18 cellular contexts compared by ENCODE assay signal in the genomic region with DNA sequence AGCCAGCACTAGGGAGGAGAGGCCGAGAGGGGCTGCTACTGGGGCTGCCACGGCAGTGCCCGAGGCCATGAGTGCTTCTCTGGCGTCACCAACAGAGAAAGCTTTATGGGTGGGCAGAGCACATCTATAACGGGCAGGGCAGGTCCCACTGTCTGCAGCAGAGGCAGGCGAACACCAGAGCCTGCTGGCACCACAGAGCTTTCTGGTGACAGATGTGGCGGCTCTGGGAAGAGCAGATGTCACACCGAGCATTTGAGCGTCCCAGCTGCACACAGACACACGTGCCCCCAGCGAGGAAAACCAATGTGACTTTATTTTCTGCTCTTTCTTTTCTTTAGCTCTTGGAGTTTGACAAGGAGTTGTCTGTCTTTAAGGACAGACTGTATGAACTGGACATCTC. TPM values are rescaled to one million over a fixed set of nuclear protein-coding genes. Genes with fewer than 3 reads are reported as not detected.
A peak's percentile ranks its signal among the peaks of the same experiment; 100 is the strongest.
DNase-seq lines count a peak whose midpoint lies in the region; ATAC-seq and TF ChIP-seq lines count a peak whose summit lies in the region.
"Had no signal": no experiment of that assay in that cellular context is flagged by ENCODE, and none has a peak within 500 bp of the region (broad histone marks: within the 10 kb centered on the region; RNA-seq: fewer than 3 reads in every experiment).

No MANE protein-coding gene starts in this region.

- peaks cover 37% of the 10 kb centered on the region for H3K36me3 Mint-ChIP-seq in activated T-cell treated with anti-CD3 and anti-CD28 coated beads, Interleukin-2, amount 50 U/mL, for 24 hours (ENCODE audit: low read depth)

- H3K4me3 ChIP-seq in dorsolateral prefrontal cortex, result peak overlapping the region in 2 of 59 donors; percentile 12 to 15
- H3K4me3 ChIP-seq: SJSA1 had no signal

- no peaks in the 10 kb centered on the region for H3K9me3 Mint-ChIP-seq in activated T-cell treated with anti-CD3 and anti-CD28 coated beads, Interleukin-2, amount 50 U/mL, for 24 hours

- H3K4me3 Mint-ChIP-seq in activated T-cell treated with anti-CD3 and anti-CD28 coated beads, Interleukin-2, amount 50 U/mL, for 24 hours, result no peak overlapping the region

- no peak for TF ChIP-seq CTCF in dorsolateral prefrontal cortex (IDR thresholded peaks at IDR 0.05 in 54 of 56, conservative IDR thresholded peaks at IDR 0.05 in 2 of 56; ENCODE audit: low read depth in 1 of 56, partially characterized antibody in 56 of 56)

- ATAC-seq in HG03442 (IDR thresholded peaks at IDR 0.05; ENCODE audit: unreplicated experiment), result no peak
- ATAC-seq: PC-3 had no signal

- no peaks in the 10 kb centered on the region for H3K27me3 ChIP-seq in dorsolateral prefrontal cortex
- H3K27me3 ChIP-seq: SJSA1 had no signal

- intact Hi-C loops in dorsolateral prefrontal cortex (cut with DNase I), result no loop called here

- peak overlapping the region in 56 of 59 donors; percentile 7 to 89 (median 72) for H3K27ac ChIP-seq in dorsolateral prefrontal cortex
- H3K27ac ChIP-seq: SJSA1 had no signal

- no peak overlapping the region for H3K27ac Mint-ChIP-seq in activated T-cell treated with anti-CD3 and anti-CD28 coated beads, Interleukin-2, amount 50 U/mL, for 24 hours

- no peaks in the 10 kb centered on the region for H3K27me3 Mint-ChIP-seq in activated T-cell treated with anti-CD3 and anti-CD28 coated beads, Interleukin-2, amount 50 U/mL, for 24 hours

- DNase-seq in NCI-H524 (lab: John Stamatoyannopoulos, UW), result peak; percentile 26 to 41
- no peak for DNase-seq in NCI-H524 treated with DMSO at 0.1 percent for 48 hours (lab: John Stamatoyannopoulos, UW)
- peak in 5 of 10 donors; percentile 61 to 74 (median 71) for DNase-seq in dorsolateral prefrontal cortex
- DNase-seq in midbrain (lab: John Stamatoyannopoulos, UW), result peak; percentile 40
- DNase-seq in OCI-M2 (lab: John Stamatoyannopoulos, UW; ENCODE audit: unreplicated experiment), result no peak
- DNase-seq in glomerular visceral epithelial cell (ENCODE audit: extremely low spot score), result no peak
- DNase-seq in activated T-cell treated with anti-CD3 and anti-CD28 coated beads, Interleukin-2, amount 50 U/mL, for 24 hours, result no peak
- DNase-seq: GF-D8, GOT3, KG1, NCI-H1417 treated with DMSO at 0.1 percent for 48 hours, NCI-H2029 treated with DMSO at 0.1 percent for 48 hours, NCI-H2227 treated with DMSO at 0.1 percent for 48 hours, NCI-H69, PC-3 had no signal

- H3K4me1 Mint-ChIP-seq in activated T-cell treated with anti-CD3 and anti-CD28 coated beads, Interleukin-2, amount 50 U/mL, for 24 hours (ENCODE audit: low read depth), result peaks cover 12% of the 10 kb centered on the region

RNA-seq across cellular contexts. Expression of a gene that starts 20.5 kb away (rescaled TPM):
- total RNA-seq in dorsolateral prefrontal cortex, result 100 to 1,000 TPM in 23 of 120 experiments, 10 to 100 TPM in 96, 1 to 10 TPM in 1; 6.9 to 243 (median 52.2) TPM
- total RNA-seq: A172, PC-3, SJSA1 had no signal

Comparison
In these comparisons a context has a peak if more than half of its experiments do, and no peak if none do; other contexts are left out.
1. DNase-seq: peak in NCI-H524 (2 of 2) and midbrain (single experiment); none in NCI-H524 treated with DMSO at 0.1 percent for 48 hours (single experiment), OCI-M2 (single experiment), glomerular visceral epithelial cell (single experiment) and activated T-cell treated with anti-CD3 and anti-CD28 coated beads, Interleukin-2, amount 50 U/mL, for 24 hours (single experiment).